8 cellular contexts compared by ENCODE assay signal in the genomic region with DNA sequence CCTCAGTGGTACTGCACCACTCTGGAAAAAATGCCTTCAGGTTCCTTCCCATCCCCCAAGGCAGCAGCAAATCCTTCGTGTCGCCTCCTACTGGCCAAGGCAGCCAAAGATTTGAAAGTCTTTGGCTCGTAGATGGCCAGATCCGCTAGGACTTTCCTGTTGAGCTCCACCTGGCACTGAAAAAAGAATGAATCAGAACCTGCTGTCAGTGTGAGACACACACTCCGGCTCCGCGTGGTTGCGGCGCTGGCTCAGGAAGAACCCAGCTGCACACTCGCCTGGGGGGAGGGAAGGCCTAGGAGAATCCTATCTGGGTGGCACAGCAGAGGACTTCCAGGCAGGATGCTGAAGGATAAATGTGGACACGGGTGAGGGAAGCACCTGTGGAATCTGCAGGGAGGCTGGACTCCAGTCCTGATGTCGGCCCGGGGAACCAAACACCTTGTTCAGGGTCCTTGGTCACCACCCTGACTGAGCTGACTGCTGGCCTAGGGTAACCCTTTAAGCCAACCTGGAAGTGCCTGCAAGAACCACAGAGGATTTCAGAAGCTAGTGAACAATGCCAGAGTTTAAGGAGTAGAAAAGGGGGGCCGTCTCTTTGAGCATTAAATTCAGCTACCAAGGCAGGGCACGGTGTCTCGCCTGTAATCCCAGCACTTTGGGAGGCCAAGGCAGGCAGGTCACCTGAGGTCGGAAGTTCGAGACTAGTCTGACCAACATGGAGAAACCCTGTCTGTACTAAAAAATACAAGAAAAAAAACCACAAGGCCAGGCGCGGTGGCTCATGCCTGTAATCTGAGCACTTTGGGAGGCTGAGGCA. TPM values are rescaled to one million over a fixed set of nuclear protein-coding genes. Genes with fewer than 3 reads are reported as not detected.
DNase-seq lines count a peak whose midpoint lies in the region; TF ChIP-seq lines count a peak whose summit lies in the region.

No MANE protein-coding gene starts in this region.

- DNase-seq in NCI-H748 (lab: John Stamatoyannopoulos, UW; ENCODE audit: unreplicated experiment) (peak; percentile 21), NCI-H748 treated with DMSO at 0.1 percent for 48 hours (lab: John Stamatoyannopoulos, UW) (no peak), T1000 (lab: John Stamatoyannopoulos, UW) (peak; percentile 4), endodermal cell (peak; percentile 90), trophoblast cell (peak; percentile 52 to 71), NCI-H2029 (lab: John Stamatoyannopoulos, UW) (no peak), tibial artery (no peak)

- H4K91ac ChIP-seq in trophoblast cell (ENCODE audit: low read depth, low read length) = no peak overlapping the region

- no peak overlapping the region for H3K14ac ChIP-seq in trophoblast cell (ENCODE audit: low read length)

- peak; percentile 16; the same call in 1 of the 2 replicates for TF ChIP-seq RAD21 in Ishikawa (IDR thresholded peaks at IDR 0.05; ENCODE audit: low read depth)

- H3K27ac ChIP-seq in endodermal cell (ENCODE audit: low read depth, low read length) (no peak overlapping the region), trophoblast cell (ENCODE audit: low read depth, low read length) (no peak overlapping the region), tibial artery (no peak overlapping the region)

- H2AFZ ChIP-seq in trophoblast cell (ENCODE audit: insufficient read depth, low read length, poor library complexity) = no peak overlapping the region

- intact Hi-C loops in tibial artery (cut with DNase I; ENCODE audit: low total_unique reads) = loop anchor here (5.0 kb wide), 1 partner anchor 40 kb away; no protein-coding TSS in a partner anchor

- H3K4me3 Mint-ChIP-seq in endodermal cell = peak overlapping the region; percentile 88

- no peak overlapping the region for H2BK5ac ChIP-seq in trophoblast cell (ENCODE audit: low read depth, low read length, poor library complexity)

- peak overlapping the region; percentile 88 for H3K27ac Mint-ChIP-seq in endodermal cell

- no peak overlapping the region for H4K12ac ChIP-seq in trophoblast cell (ENCODE audit: low read depth, low read length)

- no peak overlapping the region for H3K4me2 ChIP-seq in trophoblast cell (ENCODE audit: low read length)

- no peak overlapping the region for H2BK120ac ChIP-seq in trophoblast cell (ENCODE audit: insufficient read depth, low read length, poor library complexity)

- H3K9me3 ChIP-seq in endodermal cell (ENCODE audit: control insufficient read depth, low read length) (no peaks in the 10 kb centered on the region), trophoblast cell (ENCODE audit: insufficient read depth, low read depth, low read length) (no peaks in the 10 kb centered on the region), tibial artery (no peaks in the 10 kb centered on the region)

- 87 to 89% methylated on average over 14 to 20 of the region's 20 CpGs for WGBS in endodermal cell (ENCODE audit: insufficient coverage in 1 of 2, insufficient read length in 1 of 2), 2 experiments
- WGBS in trophoblast cell (ENCODE audit: extremely low coverage, insufficient coverage, insufficient read length) = no CpG with 5 or more reads among the region's 20 CpGs

- no peak overlapping the region for H2AK5ac ChIP-seq in trophoblast cell (ENCODE audit: low read length)

- peaks cover 65% of the 10 kb centered on the region for H3K36me3 Mint-ChIP-seq in endodermal cell (ENCODE audit: low read depth)

- TF ChIP-seq CTCF in endodermal cell (conservative IDR thresholded peaks at IDR 0.05) = peak; percentile 88
- no peak for TF ChIP-seq CTCF in tibial artery (IDR thresholded peaks at IDR 0.05)

- H3K79me1 ChIP-seq in trophoblast cell (ENCODE audit: low read length) = peaks cover 20% of the 10 kb centered on the region

- H3K79me2 ChIP-seq in trophoblast cell (ENCODE audit: control insufficient read depth, insufficient read depth, low read length, poor library complexity) = peaks cover 29% of the 10 kb centered on the region

- H3K4ac ChIP-seq in trophoblast cell (ENCODE audit: low read depth, low read length) = no peak overlapping the region

- no peak overlapping the region for H3K18ac ChIP-seq in trophoblast cell (ENCODE audit: low read length)

- H3K9ac ChIP-seq in endodermal cell (ENCODE audit: extremely low read depth, low read length, poor library complexity, severe bottlenecking) (no peak overlapping the region), trophoblast cell (ENCODE audit: low read length) (no peak overlapping the region)

- H3K23ac ChIP-seq in trophoblast cell (ENCODE audit: low read length) = no peak overlapping the region

- peaks cover 30% of the 10 kb centered on the region for H3K4me1 Mint-ChIP-seq in endodermal cell

- H3K36me3 ChIP-seq in endodermal cell (ENCODE audit: control insufficient read depth, insufficient read depth, low read length) (peaks cover 59% of the 10 kb centered on the region), trophoblast cell (ENCODE audit: control insufficient read depth in 1 of 2, insufficient read depth in 2 of 2, low read length in 2 of 2) (peaks cover 53 to 58% of the 10 kb centered on the region in 2 experiments), tibial artery (peaks cover 48 to 61% (median 56%) of the 10 kb centered on the region in 3 donors)

- H3K4me1 ChIP-seq in endodermal cell (ENCODE audit: control insufficient read depth, insufficient read depth, low read length) (peaks cover 20% of the 10 kb centered on the region), trophoblast cell (ENCODE audit: control insufficient read depth in 1 of 2, insufficient read depth in 2 of 2, low read length in 2 of 2) (peaks cover 22 to 23% of the 10 kb centered on the region in 2 experiments), tibial artery (peaks cover 0 to 48% (median 41%) of the 10 kb centered on the region in 4 donors)

- H2BK12ac ChIP-seq in trophoblast cell (ENCODE audit: low read length) = no peak overlapping the region

- H3K27me3 Mint-ChIP-seq in endodermal cell (ENCODE audit: insufficient read depth) = no peaks in the 10 kb centered on the region

- no peaks in the 10 kb centered on the region for H3K9me3 Mint-ChIP-seq in endodermal cell

- H4K8ac ChIP-seq in trophoblast cell (ENCODE audit: low read depth, low read length) = no peak overlapping the region

- TF ChIP-seq EP300 in Ishikawa (IDR thresholded peaks at IDR 0.05; ENCODE audit: borderline replicate concordance) = no peak

- H3K27me3 ChIP-seq in endodermal cell (ENCODE audit: control insufficient read depth, insufficient read depth, low read length, poor library complexity, severe bottlenecking) (no peaks in the 10 kb centered on the region), trophoblast cell (ENCODE audit: insufficient read depth, low read length) (no peaks in the 10 kb centered on the region), tibial artery (no peaks in the 10 kb centered on the region)

- H3K4me3 ChIP-seq in endodermal cell (ENCODE audit: low read length) = no peak overlapping the region
- H3K4me3 ChIP-seq in trophoblast cell (ENCODE audit: low read depth, low read length) = no peak overlapping the region
- H3K4me3 ChIP-seq in tibial artery = no peak overlapping the region

TF ChIP-seq in Ishikawa, 13 proteins besides CTCF, POLR2A, EP300 and RAD21 (continues in another document):
- TF ChIP-seq, protein P1, sequence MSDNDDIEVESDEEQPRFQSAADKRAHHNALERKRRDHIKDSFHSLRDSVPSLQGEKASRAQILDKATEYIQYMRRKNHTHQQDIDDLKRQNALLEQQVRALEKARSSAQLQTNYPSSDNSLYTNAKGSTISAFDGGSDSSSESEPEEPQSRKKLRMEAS (IDR thresholded peaks at IDR 0.05) = no peak
- TF ChIP-seq TCF12 (IDR thresholded peaks at IDR 0.05; ENCODE audit: low read depth) (no peak), EGR1 (IDR thresholded peaks at IDR 0.05) (no peak), NFIC (IDR thresholded peaks at IDR 0.05) (no peak), ZBTB7A (IDR thresholded peaks at IDR 0.05; ENCODE audit: low read depth) (no peak), CEBPB (IDR thresholded peaks at IDR 0.05) (no peak)
- TF ChIP-seq, protein P2, sequence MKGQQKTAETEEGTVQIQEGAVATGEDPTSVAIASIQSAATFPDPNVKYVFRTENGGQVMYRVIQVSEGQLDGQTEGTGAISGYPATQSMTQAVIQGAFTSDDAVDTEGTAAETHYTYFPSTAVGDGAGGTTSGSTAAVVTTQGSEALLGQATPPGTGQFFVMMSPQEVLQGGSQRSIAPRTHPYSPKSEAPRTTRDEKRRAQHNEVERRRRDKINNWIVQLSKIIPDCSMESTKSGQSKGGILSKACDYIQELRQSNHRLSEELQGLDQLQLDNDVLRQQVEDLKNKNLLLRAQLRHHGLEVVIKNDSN (IDR thresholded peaks at IDR 0.05) = no peak

RNA-seq across cellular contexts. Expression of a gene that starts 3.2 kb away (rescaled TPM):
- total RNA-seq in endodermal cell = 100 to 1,000 TPM; 187 to 244 TPM
- polyA plus RNA-seq in endodermal cell (2013, experiment 1 of 2) = 255 TPM
- 217 TPM for polyA plus RNA-seq in endodermal cell (2013, experiment 2 of 2)
- polyA plus RNA-seq in trophoblast cell (2013) = 113 and 119 TPM in 2 replicates

RNA-seq across cellular contexts. Expression of a gene that starts 4.8 kb away (rescaled TPM):
- total RNA-seq in endodermal cell = 100 to 1,000 TPM; 109 to 129 TPM
- 104 TPM for polyA plus RNA-seq in endodermal cell (2013, experiment 1 of 2)
- 98.2 TPM for polyA plus RNA-seq in endodermal cell (2013, experiment 2 of 2)
- 147 and 153 TPM in 2 replicates for polyA plus RNA-seq in trophoblast cell (2013)

RNA-seq across cellular contexts. Expression of a gene that starts 18.8 kb away (rescaled TPM):
- 1 to 10 TPM; 1.6 TPM for total RNA-seq in endodermal cell
- polyA plus RNA-seq in endodermal cell (2013, experiment 1 of 2) = 0.78 TPM
- 1.7 TPM for polyA plus RNA-seq in endodermal cell (2013, experiment 2 of 2)
- polyA plus RNA-seq in trophoblast cell (2013) = 3.1 and 3.5 TPM in 2 replicates

RNA-seq across cellular contexts. Expression of a gene that starts 27.3 kb away (rescaled TPM):
- 100 to 1,000 TPM; 159 to 162 TPM for total RNA-seq in endodermal cell
- 82.4 TPM for polyA plus RNA-seq in endodermal cell (2013, experiment 1 of 2)
- polyA plus RNA-seq in endodermal cell (2013, experiment 2 of 2) = 74.8 TPM
- 113 and 117 TPM in 2 replicates for polyA plus RNA-seq in trophoblast cell (2013)

RNA-seq across cellular contexts. Expression of a gene that starts 33.2 kb away (rescaled TPM):
- 10 to 100 TPM; 12.7 to 17.4 TPM for total RNA-seq in endodermal cell
- 10.3 TPM for polyA plus RNA-seq in endodermal cell (2013, experiment 1 of 2)
- polyA plus RNA-seq in endodermal cell (2013, experiment 2 of 2) = 5.6 TPM
- polyA plus RNA-seq in trophoblast cell (2013) = 66.1 and 71.8 TPM in 2 replicates

Comparison
In these comparisons a context has a peak if more than half of its experiments do, and no peak if none do; other contexts are left out.
1. DNase-seq: peak in NCI-H748 (single experiment), T1000 (single experiment), endodermal cell (single experiment) and trophoblast cell (2 of 2); none in NCI-H748 treated with DMSO at 0.1 percent for 48 hours (single experiment), NCI-H2029 (single experiment) and tibial artery (0 of 2).